ENCODE assay signal across 8 cellular contexts in the genomic region with DNA sequence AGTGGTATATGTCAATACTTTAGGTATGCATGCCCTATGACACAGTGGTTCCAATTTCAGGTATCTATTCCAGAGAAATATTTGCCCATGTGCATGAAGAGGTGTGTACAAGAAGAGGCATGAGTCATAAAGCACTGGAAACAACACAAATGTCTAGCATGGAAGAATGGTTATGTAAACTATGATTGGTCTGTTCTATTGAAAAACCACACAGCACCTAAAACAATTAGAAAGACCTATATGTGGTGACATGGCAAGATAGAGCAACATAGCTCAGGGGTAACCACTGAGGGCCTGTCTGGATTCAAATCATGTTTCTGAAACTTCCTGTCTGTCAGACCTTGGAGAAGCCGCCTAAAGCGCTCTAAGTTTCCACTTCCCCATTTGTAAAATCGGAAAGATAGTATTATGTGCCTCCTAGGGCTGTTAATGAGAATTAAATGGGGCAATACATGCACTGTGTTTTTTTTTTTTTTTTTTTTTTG.
DNase-seq lines count a peak whose midpoint lies in the region; ATAC-seq and TF ChIP-seq lines count a peak whose summit lies in the region.

No MANE protein-coding gene starts in this region.

- DNase-seq in CD14-positive monocyte (ENCODE audit: low spot score) = peak; percentile 74
- peak; percentile 10 to 94 for DNase-seq in PC-9
- DNase-seq in epithelial cell of prostate (ENCODE audit: low read depth, low spot score) = peak; percentile 93
- DNase-seq in prostate gland (ENCODE audit: low spot score) = no peak
- no peak for DNase-seq in NCI-H1092 treated with DMSO at 0.1 percent for 48 hours (lab: John Stamatoyannopoulos, UW)
- no peak for DNase-seq in kidney glomerular epithelial cell (lab: John Stamatoyannopoulos, UW)

- peaks cover 12% of the 10 kb centered on the region; the same call in 1 of the 2 replicates for H3F3A ChIP-seq in PC-9 (ENCODE audit: insufficient read depth, low read depth)

- no peak for TF ChIP-seq POLR2A in prostate gland (IDR thresholded peaks at IDR 0.05)

- intact Hi-C loops in CD14-positive monocyte (cut with micrococcal nuclease) (loop anchor here in 1 of 2 donors (2.0 kb wide), 1 partner anchor 15 kb away; no protein-coding TSS in a partner anchor), PC-9 (cut with micrococcal nuclease; ENCODE audit: unreplicated experiment) (loop anchor here (2.0 kb wide), 1 partner anchor 41 kb away; no protein-coding TSS in a partner anchor), prostate gland (cut with DNase I) (no loop called here)

- POLR2A ChIA-PET in PC-9 (lab: Charles Lee; ENCODE audit: unreplicated experiment) = no interaction called here

- H3K9me3 Mint-ChIP-seq in CD14-positive monocyte = peaks cover 0 to 2% (median 0%) of the 10 kb centered on the region in 7 donors

- no peaks in the 10 kb centered on the region for H3K27me3 Mint-ChIP-seq in CD14-positive monocyte (ENCODE audit: low read depth in 3 of 3)

- H3K36me3 ChIP-seq in PC-9 (ENCODE audit: low read depth) = no peaks in the 10 kb centered on the region
- no peaks in the 10 kb centered on the region for H3K36me3 ChIP-seq in prostate gland

- H3K9me3 ChIP-seq in PC-9 (ENCODE audit: insufficient read depth, low read depth) (no peaks in the 10 kb centered on the region), prostate gland (no peaks in the 10 kb centered on the region)

- no TSS peak for BruUV-seq in PC-9 (replicated peaks; lab: Mats Ljungman, UMichigan)

- CTCF ChIA-PET in PC-9 (lab: Charles Lee) = interaction anchor here (0.7 kb wide), 1 partner anchor 88 kb away, joined by 9 read pairs; no protein-coding TSS in a partner anchor

- no peaks in the 10 kb centered on the region for H3K36me3 Mint-ChIP-seq in CD14-positive monocyte

- H3K27ac ChIP-seq in PC-9 (peak overlapping the region; percentile 45), epithelial cell of prostate (peak overlapping the region; percentile 45), prostate gland (no peak overlapping the region)

- TF ChIP-seq CTCF in CD14-positive monocyte (IDR thresholded peaks at IDR 0.05) (no peak), PC-9 (conservative IDR thresholded peaks at IDR 0.05) (no peak), prostate gland (IDR thresholded peaks at IDR 0.05) (no peak)

- H3K4me1 ChIP-seq in PC-9 (replicated peaks; ENCODE audit: insufficient read depth) (peaks cover 17% of the 10 kb centered on the region), prostate gland (replicated peaks) (no peaks in the 10 kb centered on the region)

- H4K20me1 ChIP-seq in PC-9 (ENCODE audit: insufficient read depth) = no peaks in the 10 kb centered on the region

- 89% methylated on average over 3 of the region's 3 CpGs for WGBS in prostate gland

- H3K4me1 Mint-ChIP-seq in CD14-positive monocyte = peaks cover 59% of the 10 kb centered on the region

- peak overlapping the region; percentile 26; the same call in 1 of the 2 replicates for H3K4me2 ChIP-seq in PC-9

- no peaks in the 10 kb centered on the region for H3K79me2 ChIP-seq in PC-9 (ENCODE audit: low read depth)

- no peaks in the 10 kb centered on the region for H3K9me2 ChIP-seq in PC-9 (ENCODE audit: insufficient read depth)

- peak overlapping the region; percentile 93 to 98 (median 96) for H3K27ac Mint-ChIP-seq in CD14-positive monocyte

- H3K27me3 ChIP-seq in PC-9 (ENCODE audit: insufficient read depth, low read depth) (no peaks in the 10 kb centered on the region), prostate gland (replicated peaks; ENCODE audit: insufficient read depth) (no peaks in the 10 kb centered on the region)

- no peak overlapping the region for H3K4me3 Mint-ChIP-seq in CD14-positive monocyte

- no peak overlapping the region for H2AFZ ChIP-seq in PC-9

- H3K4me3 ChIP-seq in PC-9 = no peak overlapping the region
- H3K4me3 ChIP-seq in prostate gland = no peak overlapping the region

- ATAC-seq in GM19035 (IDR thresholded peaks at IDR 0.05; ENCODE audit: unreplicated experiment) (peak; percentile 92), HG03095 (IDR thresholded peaks at IDR 0.05; ENCODE audit: unreplicated experiment) (peak; percentile 86)

Comparison
In these comparisons a context has a peak if more than half of its experiments do, and no peak if none do; other contexts are left out.
1. DNase-seq: peak in CD14-positive monocyte (single experiment), PC-9 (2 of 2) and epithelial cell of prostate (single experiment); none in prostate gland (single experiment), NCI-H1092 treated with DMSO at 0.1 percent for 48 hours (single experiment) and kidney glomerular epithelial cell (single experiment).
2. H3K27ac ChIP-seq: peak in PC-9 (single experiment) and epithelial cell of prostate (single experiment); none in prostate gland (0 of 2).